ENCODE assay signal across 13 cellular contexts in the genomic region with DNA sequence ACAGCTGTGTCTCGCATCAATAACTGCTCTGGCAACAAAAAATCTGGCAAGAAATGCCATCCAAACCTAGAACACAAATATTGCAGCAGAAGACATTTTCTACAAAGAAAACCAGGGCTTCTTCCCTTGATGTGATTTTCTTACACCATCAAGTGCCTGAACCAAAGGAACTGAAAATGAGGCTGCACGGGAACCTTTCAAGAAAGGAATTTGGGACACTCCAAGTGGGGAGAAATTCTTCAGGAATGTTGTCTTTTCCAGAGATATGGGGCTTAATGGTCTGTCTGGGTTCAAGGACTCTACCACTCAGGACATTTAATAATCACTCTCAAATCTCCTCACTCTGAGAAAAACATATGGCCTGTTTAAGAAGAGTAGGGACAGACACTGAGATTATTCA. TPM values are rescaled to one million over a fixed set of nuclear protein-coding genes. Genes with fewer than 3 reads are reported as not detected.
DNase-seq lines count a peak whose midpoint lies in the region; TF ChIP-seq lines count a peak whose summit lies in the region.
"Had no signal": no experiment of that assay in that cellular context is flagged by ENCODE, and none has a peak within 500 bp of the region (broad histone marks: within the 10 kb centered on the region; RNA-seq: fewer than 3 reads in every experiment).

No MANE protein-coding gene starts in this region.

- no peaks in the 10 kb centered on the region for H4K20me1 ChIP-seq in OCI-LY7 (ENCODE audit: insufficient read depth, low read length)

- H3K4me2 ChIP-seq in OCI-LY7 (ENCODE audit: low read length) = no peak overlapping the region
- no peak overlapping the region for H3K4me2 ChIP-seq in trophoblast cell (ENCODE audit: low read length)

- peak; percentile 58 for DNase-seq in EH (ENCODE audit: low read depth)
- no peak for DNase-seq in OCI-LY7 (ENCODE audit: low spot score)
- peak; percentile 63 for DNase-seq in islet precursor cell
- no peak for DNase-seq in trophoblast cell
- no peak for DNase-seq in GM19240 (ENCODE audit: insufficient read length, low spot score)
- DNase-seq in SKM-1 (lab: John Stamatoyannopoulos, UW; ENCODE audit: unreplicated experiment) = no peak
- DNase-seq: C1 segment of cervical spinal cord; Calu3; CD4-positive, alpha-beta memory T cell; COR-L47; DMS79 treated with DMSO at 0.1 percent for 48 hours; H9 had no signal

- H3K79me1 ChIP-seq in trophoblast cell (ENCODE audit: low read length) = peaks cover 8% of the 10 kb centered on the region

- CTCF ChIA-PET in OCI-LY7 (lab: Charles Lee; ENCODE audit: unreplicated experiment) = no interaction called here

- no peak overlapping the region for H2BK120ac ChIP-seq in trophoblast cell (ENCODE audit: insufficient read depth, low read length, poor library complexity)

- POLR2A ChIA-PET in OCI-LY7 (lab: Charles Lee) = interaction anchor here (1.3 to 2.1 kb wide), 2 partner anchors 13 to 116 kb away, joined by 4 to 6 read pairs; no protein-coding TSS in a partner anchor

- H3K4me1 ChIP-seq in OCI-LY7 (ENCODE audit: insufficient read depth, low read length, poor library complexity, severe bottlenecking) (peaks cover 30% of the 10 kb centered on the region), trophoblast cell (ENCODE audit: control insufficient read depth in 1 of 2, insufficient read depth in 2 of 2, low read length in 2 of 2) (peaks cover 7 to 14% of the 10 kb centered on the region in 2 experiments)

- H4K12ac ChIP-seq in trophoblast cell (ENCODE audit: low read depth, low read length) = no peak overlapping the region

- H2AFZ ChIP-seq in OCI-LY7 (ENCODE audit: low read length) (peak overlapping the region; percentile 10; the same call in 1 of the 2 replicates), trophoblast cell (ENCODE audit: insufficient read depth, low read length, poor library complexity) (no peak overlapping the region)
- H2AFZ ChIP-seq: GM23338 had no signal

- H3K79me2 ChIP-seq in OCI-LY7 (ENCODE audit: insufficient read depth, low read depth, low read length) = no peaks in the 10 kb centered on the region
- peaks cover 2% of the 10 kb centered on the region for H3K79me2 ChIP-seq in trophoblast cell (ENCODE audit: control insufficient read depth, insufficient read depth, low read length, poor library complexity)

- no peak overlapping the region for H3K23ac ChIP-seq in trophoblast cell (ENCODE audit: low read length)

- no peaks in the 10 kb centered on the region for H3K27me3 ChIP-seq in trophoblast cell (ENCODE audit: insufficient read depth, low read length)

- H3K9me2 ChIP-seq in OCI-LY7 (ENCODE audit: insufficient read depth, low read length) = no peaks in the 10 kb centered on the region

- no peak for TF ChIP-seq CTCF in OCI-LY7 (conservative IDR thresholded peaks at IDR 0.05; ENCODE audit: low read length)

- H4K8ac ChIP-seq in trophoblast cell (ENCODE audit: low read depth, low read length) = no peak overlapping the region

- no peak overlapping the region for H4K91ac ChIP-seq in trophoblast cell (ENCODE audit: low read depth, low read length)

- peak overlapping the region; percentile 56 for H3K14ac ChIP-seq in trophoblast cell (ENCODE audit: low read length)

- no peak overlapping the region for H3K18ac ChIP-seq in trophoblast cell (ENCODE audit: low read length)

- no peak overlapping the region for H3K4me3 ChIP-seq in OCI-LY7 (ENCODE audit: low read depth, low read length, poor library complexity, severe bottlenecking)
- H3K4me3 ChIP-seq in trophoblast cell (ENCODE audit: low read depth, low read length) = no peak overlapping the region
- H3K4me3 ChIP-seq: GM23338 had no signal

- H2BK12ac ChIP-seq in trophoblast cell (ENCODE audit: low read length) = no peak overlapping the region

- H3K9me3 ChIP-seq in OCI-LY7 (ENCODE audit: low read length) = no peaks in the 10 kb centered on the region
- H3K9me3 ChIP-seq in trophoblast cell (ENCODE audit: insufficient read depth, low read depth, low read length) = no peaks in the 10 kb centered on the region

- H3K27ac ChIP-seq in OCI-LY7 (ENCODE audit: low read depth, low read length, poor library complexity, severe bottlenecking) (no peak overlapping the region), trophoblast cell (ENCODE audit: low read depth, low read length) (peak overlapping the region; percentile 83)

- no TSS peak for BruUV-seq in OCI-LY7 (replicated peaks; lab: Mats Ljungman, UMichigan)

- H3K36me3 ChIP-seq in OCI-LY7 (ENCODE audit: insufficient read depth, low read length) = no peaks in the 10 kb centered on the region
- H3K36me3 ChIP-seq in trophoblast cell (ENCODE audit: control insufficient read depth in 1 of 2, insufficient read depth in 2 of 2, low read length in 2 of 2) = no peaks in the 10 kb centered on the region

- peak overlapping the region; percentile 64 for H2BK5ac ChIP-seq in trophoblast cell (ENCODE audit: low read depth, low read length, poor library complexity)

- peak overlapping the region; percentile 73 for H3K9ac ChIP-seq in trophoblast cell (ENCODE audit: low read length)

- no peak overlapping the region for H2AK5ac ChIP-seq in trophoblast cell (ENCODE audit: low read length)

- intact Hi-C loops in OCI-LY7 (cut with micrococcal nuclease; ENCODE audit: unreplicated experiment) = no loop called here

- H3K4ac ChIP-seq in trophoblast cell (ENCODE audit: low read depth, low read length) = peak overlapping the region; percentile 39

- WGBS in trophoblast cell (ENCODE audit: extremely low coverage, insufficient coverage, insufficient read length) = no CpG with 5 or more reads among the region's 2 CpGs

RNA-seq across cellular contexts. Expression of a gene that starts 57.6 kb away (rescaled TPM):
- 0.22 TPM in 1 of 2 replicates, not detected in the other for total RNA-seq in OCI-LY7 (2014; rRNA removed; shearing (Covaris generic))
- 0.44 and 0.76 TPM in 2 replicates for total RNA-seq in OCI-LY7 (2022)
- polyA plus RNA-seq in trophoblast cell (2013) = 5.8 and 6.9 TPM in 2 replicates

Comparison
In these comparisons a context has a peak if more than half of its experiments do, and no peak if none do; other contexts are left out.
1. DNase-seq: peak in EH (single experiment) and islet precursor cell (single experiment); none in OCI-LY7 (single experiment), trophoblast cell (0 of 2), GM19240 (single experiment) and SKM-1 (single experiment).